In genomic region chr14:24563505-24563904, GRCh38 we compare ENCODE assay signal across 32 cellular contexts. TPM values are rescaled to one million over a fixed set of nuclear protein-coding genes. Genes with fewer than 3 reads are reported as not detected.
"Had no signal": no experiment of that assay in that cellular context is flagged by ENCODE, and none has a peak within 500 bp of the region (broad histone marks: within the 10 kb centered on the region; RNA-seq: fewer than 3 reads in every experiment).

No MANE protein-coding gene starts in this region.

- FAIRE-seq: urothelium cell line had no signal

- H3K9me3 ChIP-seq: suprapubic skin, testis, thyroid gland, vagina had no signal

- H3K27me3 Mint-ChIP-seq: stimulated activated naive CD8-positive, alpha-beta T cell treated with anti-CD3 and anti-CD28 coated beads, Interleukin-15, amount 100 ng/mL, for 72 hours; type B pancreatic cell had no signal

- H3K9me3 Mint-ChIP-seq: type B pancreatic cell had no signal

- H3K4me3 Mint-ChIP-seq: stimulated activated effector memory CD8-positive, alpha-beta T cell treated with anti-CD3 and anti-CD28 coated beads, Interleukin-12 subunit alpha, Interleukin-12 subunit beta, amount 100 ng/mL, for 72 hours; stimulated activated memory B cell treated with anti-CD40 and anti-IgM and Interleukin-4, amounts not matched to agents 10 μg/mL and 1 μg/mL and 100 μg/mL, for 72 hours; stimulated activated naive B cell treated with anti-CD40 and anti-IgM and Interleukin-4, amounts not matched to agents 10 μg/mL and 1 μg/mL and 100 μg/mL, for 72 hours; stimulated activated naive CD8-positive, alpha-beta T cell treated with anti-CD3 and anti-CD28 coated beads, Interleukin-15, amount 100 ng/mL, for 72 hours; stimulated activated naive CD8-positive, alpha-beta T cell treated with anti-CD3 and anti-CD28 coated beads, Interleukin-15, Interleukin-2, amounts not matched to agents 100 ng/mL and 50 ng/mL, for 24 hours; type B pancreatic cell had no signal

- H3K4me1 Mint-ChIP-seq: stimulated activated effector memory CD8-positive, alpha-beta T cell treated with anti-CD3 and anti-CD28 coated beads, Interleukin-12 subunit alpha, Interleukin-12 subunit beta, amount 100 ng/mL, for 72 hours; stimulated activated memory B cell treated with anti-CD40 and anti-IgM and Interleukin-4, amounts not matched to agents 10 μg/mL and 1 μg/mL and 100 μg/mL, for 72 hours; stimulated activated naive B cell treated with anti-CD40 and anti-IgM and Interleukin-4, amounts not matched to agents 10 μg/mL and 1 μg/mL and 100 μg/mL, for 72 hours; stimulated activated naive CD8-positive, alpha-beta T cell treated with anti-CD3 and anti-CD28 coated beads, Interleukin-15, amount 100 ng/mL, for 72 hours had no signal

- H3K27me3 ChIP-seq: stomach, suprapubic skin, testis, thyroid gland, tibial artery, tibial nerve, transverse colon, upper lobe of left lung, upper lobe of right lung, uterus, vagina had no signal

- H3K4me1 ChIP-seq: stomach, suprapubic skin, testis, thyroid gland, tibial artery, tibial nerve, transverse colon, upper lobe of left lung, upper lobe of right lung, uterus, vagina had no signal

- H3K36me3 Mint-ChIP-seq: stimulated activated effector memory CD8-positive, alpha-beta T cell treated with anti-CD3 and anti-CD28 coated beads, Interleukin-12 subunit alpha, Interleukin-12 subunit beta, amount 100 ng/mL, for 72 hours; type B pancreatic cell had no signal

- H3K27ac ChIP-seq: stomach, suprapubic skin, testis, thoracic aorta, thyroid gland, tibial artery, tibial nerve, transverse colon, upper lobe of left lung, upper lobe of right lung, uterus, vagina had no signal

- H3K4me3 ChIP-seq: stomach, suprapubic skin, testis, thoracic aorta, thyroid gland, tibial artery, tibial nerve, transverse colon, upper lobe of left lung, upper lobe of right lung, uterus, vagina had no signal

- DNase-seq: stimulated activated CD4-positive, alpha-beta T cell treated with anti-CD3 and anti-CD28 coated beads, Interleukin-2, amount 100 ng/mL, for 48 hours; stimulated activated CD4-positive, alpha-beta T cell treated with anti-CD3 and anti-CD28 coated beads, Interleukin-4, amount 100 ng/mL, for 1 hour; stimulated activated CD4-positive, alpha-beta T cell treated with anti-CD3 and anti-CD28 coated beads, Interleukin-4, amount 100 ng/mL, for 24 hours; stimulated activated CD4-positive, alpha-beta T cell treated with anti-CD3 and anti-CD28 coated beads, Interleukin-4, amount 100 ng/mL, for 4 hours; stimulated activated CD8-positive, alpha-beta memory T cell treated with anti-CD3 and anti-CD28 coated beads, Interleukin-4, amount 100 ng/mL, for 48 hours; stimulated activated naive B cell treated with anti-CD40 and anti-IgM and Interleukin-4, amounts not matched to agents 10 μg/mL and 1 μg/mL and 100 μg/mL, for 72 hours; stimulated activated naive CD4-positive, alpha-beta T cell; stimulated activated naive CD4-positive, alpha-beta T cell treated with Interleukin-2 at 50 U/mL for 16 hours; stimulated activated naive CD8-positive, alpha-beta T cell treated with anti-CD3 and anti-CD28 coated beads, Interleukin-15, amount 100 ng/mL, for 72 hours; stimulated activated naive CD8-positive, alpha-beta T cell treated with anti-CD3 and anti-CD28 coated beads, Interleukin-15, Interleukin-2, amounts not matched to agents 100 U/mL and 50 U/mL, for 24 hours; stomach; substantia nigra; testis; thyroid gland; tibial artery; transverse colon; trophoblast cell; upper lobe of left lung; upper lobe of right lung; uterus had no signal

- H3K36me3 ChIP-seq: stomach, suprapubic skin, thoracic aorta, thyroid gland, tibial artery, tibial nerve, transverse colon, upper lobe of left lung, upper lobe of right lung, uterus, vagina had no signal

- ATAC-seq: stimulated activated effector memory CD8-positive, alpha-beta T cell treated with anti-CD3 and anti-CD28 coated beads, Interleukin-12 subunit alpha, Interleukin-12 subunit beta, amount 100 ng/mL, for 72 hours; stimulated activated memory B cell treated with anti-CD40 and anti-IgM and Interleukin-4, amounts not matched to agents 10 μg/mL and 1 μg/mL and 100 μg/mL, for 72 hours; stimulated activated naive B cell treated with anti-CD40 and anti-IgM and Interleukin-4, amounts not matched to agents 10 μg/mL and 1 μg/mL and 100 μg/mL, for 72 hours; stimulated activated naive CD8-positive, alpha-beta T cell treated with anti-CD3 and anti-CD28 coated beads, Interleukin-15, amount 100 ng/mL, for 72 hours; stimulated activated naive CD8-positive, alpha-beta T cell treated with anti-CD3 and anti-CD28 coated beads, Interleukin-15, Interleukin-2, amounts not matched to agents 100 U/mL and 50 U/mL, for 24 hours; upper lobe of right lung had no signal

- H3K27ac Mint-ChIP-seq: stimulated activated effector memory CD8-positive, alpha-beta T cell treated with anti-CD3 and anti-CD28 coated beads, Interleukin-12 subunit alpha, Interleukin-12 subunit beta, amount 100 ng/mL, for 72 hours; stimulated activated memory B cell treated with anti-CD40 and anti-IgM and Interleukin-4, amounts not matched to agents 10 μg/mL and 1 μg/mL and 100 μg/mL, for 72 hours; stimulated activated naive B cell treated with anti-CD40 and anti-IgM and Interleukin-4, amounts not matched to agents 10 μg/mL and 1 μg/mL and 100 μg/mL, for 72 hours; stimulated activated naive CD8-positive, alpha-beta T cell treated with anti-CD3 and anti-CD28 coated beads, Interleukin-15, amount 100 ng/mL, for 72 hours; stimulated activated naive CD8-positive, alpha-beta T cell treated with anti-CD3 and anti-CD28 coated beads, Interleukin-15, Interleukin-2, amounts not matched to agents 100 ng/mL and 50 ng/mL, for 24 hours; type B pancreatic cell had no signal

RNA-seq across cellular contexts. Expression of gene GZMH, which starts 46.0 kb away (rescaled TPM):
- total RNA-seq: subcutaneous adipose tissue, suprapubic skin, temporal lobe, tibial nerve, urinary bladder, vagina had no signal

RNA-seq across cellular contexts. Expression of gene CMA1, which starts 55.4 kb away (rescaled TPM):
- total RNA-seq: suprapubic skin, temporal lobe, testis, thoracic aorta, thyroid gland, tibial nerve, transverse colon, uterus, vagina had no signal
